ENCODE assay signal across 8 cellular contexts in genomic region chr7:155344270-155344617, GRCh38. TPM values are rescaled to one million over a fixed set of nuclear protein-coding genes. Genes with fewer than 3 reads are reported as not detected.
DNase-seq lines count a peak whose midpoint lies in the region; ATAC-seq and FAIRE-seq lines count a peak whose summit lies in the region.

No MANE protein-coding gene starts in this region.

- no peak overlapping the region for H2AK5ac ChIP-seq in mesendoderm (ENCODE audit: low read length)

- H3K36me3 ChIP-seq in KOPT-K1 (ENCODE audit: insufficient read depth, low read length) (no peaks in the 10 kb centered on the region), mesendoderm (ENCODE audit: control insufficient read depth, insufficient read depth, low read length) (no peaks in the 10 kb centered on the region)

- no peak overlapping the region for H4K5ac ChIP-seq in mesendoderm (ENCODE audit: low read length)

- H3K18ac ChIP-seq in mesendoderm (ENCODE audit: low read length): peak overlapping the region; percentile 82

- H2BK120ac ChIP-seq in mesendoderm (ENCODE audit: low read depth, low read length): no peak overlapping the region

- peak; percentile 45 for ATAC-seq in GM21737 (IDR thresholded peaks at IDR 0.05; ENCODE audit: unreplicated experiment)
- ATAC-seq in GM18858 (IDR thresholded peaks at IDR 0.05; ENCODE audit: unreplicated experiment): no peak

- no peaks in the 10 kb centered on the region for H3K4me1 ChIP-seq in mesendoderm (ENCODE audit: control insufficient read depth, low read depth, low read length)

- no peak overlapping the region for H2BK5ac ChIP-seq in mesendoderm (ENCODE audit: low read length)

- peak overlapping the region; percentile 25 for H3K56ac ChIP-seq in mesendoderm (ENCODE audit: low read length)

- FAIRE-seq in GM18507 (lab: Jason Lieb, UNC): peak; percentile 24

- peak overlapping the region; percentile 59 for H2BK15ac ChIP-seq in mesendoderm (replicated peaks; ENCODE audit: low read depth)

- WGBS in mesendoderm (ENCODE audit: extremely low coverage, insufficient coverage, low lambda C conversion rate): no CpG with 5 or more reads among the region's 16 CpGs

- H3K9ac ChIP-seq in mesendoderm (ENCODE audit: low read length): no peak overlapping the region

- no peak overlapping the region for H3K4me3 ChIP-seq in mesendoderm (ENCODE audit: low read length)

- peak overlapping the region; percentile 65 for H3K4ac ChIP-seq in mesendoderm (ENCODE audit: low read depth, low read length)

- peak overlapping the region; percentile 74 for H3K27ac ChIP-seq in KOPT-K1 (ENCODE audit: low read depth, low read length, poor library complexity, severe bottlenecking)
- H3K27ac ChIP-seq in mesendoderm (ENCODE audit: low read depth, low read length): no peak overlapping the region

- no peaks in the 10 kb centered on the region for H3K27me3 ChIP-seq in mesendoderm (ENCODE audit: insufficient read depth, low read length, poor library complexity)

- H3K79me2 ChIP-seq in mesendoderm (ENCODE audit: control insufficient read depth, insufficient read depth, low read length): no peaks in the 10 kb centered on the region

- H3K9me3 ChIP-seq in KOPT-K1 (ENCODE audit: insufficient read depth, low read length, poor library complexity, severe bottlenecking): peaks cover 10% of the 10 kb centered on the region

- H4K8ac ChIP-seq in mesendoderm (ENCODE audit: low read depth, low read length): no peak overlapping the region

- no peak overlapping the region for H3K4me2 ChIP-seq in mesendoderm (ENCODE audit: low read length)

- no peaks in the 10 kb centered on the region for H3K79me1 ChIP-seq in mesendoderm (ENCODE audit: low read length)

- H3K23ac ChIP-seq in mesendoderm (ENCODE audit: low read length): no peak overlapping the region

- DNase-seq in GM18507 (ENCODE audit: extremely low spot score, insufficient read length, low read depth) (no peak), mesendoderm (no peak), NCI-H1694 (lab: John Stamatoyannopoulos, UW) (no peak), LoVo (ENCODE audit: low spot score) (no peak), NCI-H2171 treated with DMSO at 0.1 percent for 48 hours (lab: John Stamatoyannopoulos, UW) (no peak)

RNA-seq across cellular contexts. Expression of gene INSIG1, which starts 46.6 kb away (rescaled TPM):
- polyA plus RNA-seq in mesendoderm (2013, experiment 1 of 2): 72.9 TPM
- polyA plus RNA-seq in mesendoderm (2013, experiment 2 of 2): 77.6 TPM
